1 cellular context compared by ENCODE assay signal in genomic region chr3:142987080-142987700, GRCh38.
TF ChIP-seq lines count a peak whose summit lies in the region.

No MANE protein-coding gene starts in this region.

TF ChIP-seq in liver, 16 proteins besides CTCF, POLR2A, EP300 and RAD21:
- TF ChIP-seq, protein P1, sequence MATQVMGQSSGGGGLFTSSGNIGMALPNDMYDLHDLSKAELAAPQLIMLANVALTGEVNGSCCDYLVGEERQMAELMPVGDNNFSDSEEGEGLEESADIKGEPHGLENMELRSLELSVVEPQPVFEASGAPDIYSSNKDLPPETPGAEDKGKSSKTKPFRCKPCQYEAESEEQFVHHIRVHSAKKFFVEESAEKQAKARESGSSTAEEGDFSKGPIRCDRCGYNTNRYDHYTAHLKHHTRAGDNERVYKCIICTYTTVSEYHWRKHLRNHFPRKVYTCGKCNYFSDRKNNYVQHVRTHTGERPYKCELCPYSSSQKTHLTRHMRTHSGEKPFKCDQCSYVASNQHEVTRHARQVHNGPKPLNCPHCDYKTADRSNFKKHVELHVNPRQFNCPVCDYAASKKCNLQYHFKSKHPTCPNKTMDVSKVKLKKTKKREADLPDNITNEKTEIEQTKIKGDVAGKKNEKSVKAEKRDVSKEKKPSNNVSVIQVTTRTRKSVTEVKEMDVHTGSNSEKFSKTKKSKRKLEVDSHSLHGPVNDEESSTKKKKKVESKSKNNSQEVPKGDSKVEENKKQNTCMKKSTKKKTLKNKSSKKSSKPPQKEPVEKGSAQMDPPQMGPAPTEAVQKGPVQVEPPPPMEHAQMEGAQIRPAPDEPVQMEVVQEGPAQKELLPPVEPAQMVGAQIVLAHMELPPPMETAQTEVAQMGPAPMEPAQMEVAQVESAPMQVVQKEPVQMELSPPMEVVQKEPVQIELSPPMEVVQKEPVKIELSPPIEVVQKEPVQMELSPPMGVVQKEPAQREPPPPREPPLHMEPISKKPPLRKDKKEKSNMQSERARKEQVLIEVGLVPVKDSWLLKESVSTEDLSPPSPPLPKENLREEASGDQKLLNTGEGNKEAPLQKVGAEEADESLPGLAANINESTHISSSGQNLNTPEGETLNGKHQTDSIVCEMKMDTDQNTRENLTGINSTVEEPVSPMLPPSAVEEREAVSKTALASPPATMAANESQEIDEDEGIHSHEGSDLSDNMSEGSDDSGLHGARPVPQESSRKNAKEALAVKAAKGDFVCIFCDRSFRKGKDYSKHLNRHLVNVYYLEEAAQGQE (IDR thresholded peaks at IDR 0.05): no peak
- no peak for TF ChIP-seq JUND (IDR thresholded peaks at IDR 0.05)
- no peak for TF ChIP-seq YY1 (IDR thresholded peaks at IDR 0.05)
- no peak for TF ChIP-seq SP1 (IDR thresholded peaks at IDR 0.05)
- TF ChIP-seq, protein P2, sequence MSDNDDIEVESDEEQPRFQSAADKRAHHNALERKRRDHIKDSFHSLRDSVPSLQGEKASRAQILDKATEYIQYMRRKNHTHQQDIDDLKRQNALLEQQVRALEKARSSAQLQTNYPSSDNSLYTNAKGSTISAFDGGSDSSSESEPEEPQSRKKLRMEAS (IDR thresholded peaks at IDR 0.05): no peak
- no peak for TF ChIP-seq FOXA1 (IDR thresholded peaks at IDR 0.05)
- no peak for TF ChIP-seq HNF4G (IDR thresholded peaks at IDR 0.05)
- TF ChIP-seq, protein P3, sequence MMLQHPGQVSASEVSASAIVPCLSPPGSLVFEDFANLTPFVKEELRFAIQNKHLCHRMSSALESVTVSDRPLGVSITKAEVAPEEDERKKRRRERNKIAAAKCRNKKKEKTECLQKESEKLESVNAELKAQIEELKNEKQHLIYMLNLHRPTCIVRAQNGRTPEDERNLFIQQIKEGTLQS (IDR thresholded peaks at IDR 0.05): no peak
- TF ChIP-seq RXRA (IDR thresholded peaks at IDR 0.05): no peak
- no peak for TF ChIP-seq FOXA2 (IDR thresholded peaks at IDR 0.05)
- TF ChIP-seq GABPA (IDR thresholded peaks at IDR 0.05 in 1 of 2, conservative IDR thresholded peaks at IDR 0.05 in 1 of 2): no peak
